ENCODE assay signal across 1 cellular context in the genomic region with DNA sequence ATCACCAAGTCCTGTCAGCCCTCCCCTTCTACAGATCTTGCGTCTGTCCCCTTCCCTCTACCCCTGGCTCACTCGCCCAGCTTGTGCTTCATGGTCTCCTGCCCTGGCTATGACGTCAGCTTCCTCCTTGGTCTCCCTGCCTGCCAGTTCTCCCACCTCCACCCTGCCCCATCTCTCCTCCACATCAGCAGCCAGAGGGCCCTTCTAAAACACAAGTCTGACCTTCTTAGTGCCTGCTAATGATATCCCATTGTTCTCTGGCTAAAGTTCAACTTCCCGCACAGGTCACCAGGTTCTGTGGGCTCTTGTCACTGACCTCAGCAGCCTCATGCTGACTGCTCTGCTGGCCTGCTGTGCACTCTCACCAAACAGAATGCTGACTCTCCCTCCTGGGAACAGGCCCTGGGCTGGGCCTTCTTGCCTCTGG.
TF ChIP-seq lines count a peak whose summit lies in the region.

No MANE protein-coding gene starts in this region.

TF ChIP-seq in HEK293, 187 proteins besides CTCF, POLR2A, EP300 and RAD21 (continued from another document):
- TF ChIP-seq, protein P1, sequence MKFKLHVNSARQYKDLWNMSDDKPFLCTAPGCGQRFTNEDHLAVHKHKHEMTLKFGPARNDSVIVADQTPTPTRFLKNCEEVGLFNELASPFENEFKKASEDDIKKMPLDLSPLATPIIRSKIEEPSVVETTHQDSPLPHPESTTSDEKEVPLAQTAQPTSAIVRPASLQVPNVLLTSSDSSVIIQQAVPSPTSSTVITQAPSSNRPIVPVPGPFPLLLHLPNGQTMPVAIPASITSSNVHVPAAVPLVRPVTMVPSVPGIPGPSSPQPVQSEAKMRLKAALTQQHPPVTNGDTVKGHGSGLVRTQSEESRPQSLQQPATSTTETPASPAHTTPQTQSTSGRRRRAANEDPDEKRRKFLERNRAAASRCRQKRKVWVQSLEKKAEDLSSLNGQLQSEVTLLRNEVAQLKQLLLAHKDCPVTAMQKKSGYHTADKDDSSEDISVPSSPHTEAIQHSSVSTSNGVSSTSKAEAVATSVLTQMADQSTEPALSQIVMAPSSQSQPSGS (tag by site-specific recombination; IDR thresholded peaks at IDR 0.05; ENCODE audit: low read depth): peak; percentile 86
- no peak for TF ChIP-seq ZNF146 (tag by site-specific recombination; IDR thresholded peaks at IDR 0.05)
- 0 out of 2 replicates have a peak, but pooled peaks have one; percentile 18 for TF ChIP-seq ZBTB48 (tag by site-specific recombination; IDR thresholded peaks at IDR 0.05)
- TF ChIP-seq ZBTB17 (tag by site-specific recombination; IDR thresholded peaks at IDR 0.05): peak; percentile 16; the same call in 1 of the 2 replicates
- 0 out of 2 replicates have a peak, but pooled peaks have one; percentile 42 for TF ChIP-seq KLF17 (tag by site-specific recombination; IDR thresholded peaks at IDR 0.05)
- 0 out of 2 replicates have a peak, but pooled peaks have one; percentile 10 for TF ChIP-seq ZFHX2 (tag by site-specific recombination; conservative IDR thresholded peaks at IDR 0.05)
- no peak for TF ChIP-seq ZNF555 (tag by site-specific recombination; conservative IDR thresholded peaks at IDR 0.05)
- TF ChIP-seq ZNF600 (tag by site-specific recombination; IDR thresholded peaks at IDR 0.05): peak; percentile 70; the same call in 1 of the 2 replicates
- TF ChIP-seq ZNF404 (tag by site-specific recombination; IDR thresholded peaks at IDR 0.05): no peak
- peak; percentile 99 for TF ChIP-seq ZNF335 (tag by site-specific recombination; conservative IDR thresholded peaks at IDR 0.05)
- TF ChIP-seq GLI4 (tag by site-specific recombination; IDR thresholded peaks at IDR 0.05): 0 out of 2 replicates have a peak, but pooled peaks have one; percentile 7
- no peak for TF ChIP-seq KLF8 (tag by site-specific recombination; IDR thresholded peaks at IDR 0.05)
- peak; percentile 51; the same call in 1 of the 2 replicates for TF ChIP-seq ZNF629 (tag by site-specific recombination; IDR thresholded peaks at IDR 0.05)
